9 cellular contexts compared by ENCODE assay signal in genomic region chr14:71362920-71363584, GRCh38. TPM values are rescaled to one million over a fixed set of nuclear protein-coding genes. Genes with fewer than 3 reads are reported as not detected.
A peak's percentile ranks its signal among the peaks of the same experiment; 100 is the strongest.
DNase-seq lines count a peak whose midpoint lies in the region; ATAC-seq, FAIRE-seq and TF ChIP-seq lines count a peak whose summit lies in the region.
"Had no signal": no experiment of that assay in that cellular context is flagged by ENCODE, and none has a peak within 500 bp of the region (broad histone marks: within the 10 kb centered on the region; RNA-seq: fewer than 3 reads in every experiment).

No MANE protein-coding gene starts in this region.

- peaks cover 8% of the 10 kb centered on the region for H3K36me3 Mint-ChIP-seq in CD4-positive, alpha-beta T cell (ENCODE audit: low read depth)
- H3K36me3 Mint-ChIP-seq in naive B cell (peaks cover 13 to 16% of the 10 kb centered on the region in 2 donors), endothelial cell (ENCODE audit: low read depth, unreplicated experiment) (peaks cover 5% of the 10 kb centered on the region)

- H3K4me3 ChIP-seq in K562: no peak overlapping the region

- H3K36me3 ChIP-seq in K562 (ENCODE audit: control insufficient read depth, insufficient read depth, low read length): no peaks in the 10 kb centered on the region

- H3K9ac ChIP-seq in K562 (ENCODE audit: insufficient read depth in 1 of 2, low read depth in 2 of 2, low read length in 2 of 2): peak overlapping the region in 1 of 2 experiments; percentile 69; a peak in 1 of 4 replicates

- H3K9me3 Mint-ChIP-seq in CD4-positive, alpha-beta T cell: no peaks in the 10 kb centered on the region
- H3K9me3 Mint-ChIP-seq in naive B cell: peaks cover 5 to 15% (median 7%) of the 10 kb centered on the region in 7 donors
- H3K9me3 Mint-ChIP-seq in endothelial cell (ENCODE audit: unreplicated experiment): no peaks in the 10 kb centered on the region

- no peaks in the 10 kb centered on the region for H4K20me1 ChIP-seq in K562 (replicated peaks; ENCODE audit: control insufficient read depth, insufficient read depth, low read length)

- peaks cover 24% of the 10 kb centered on the region; the same call in 2 of the 3 replicates for H3K79me2 ChIP-seq in K562 (ENCODE audit: control insufficient read depth, insufficient read depth, low read length)

- H3K27ac ChIP-seq in CD4-positive, alpha-beta T cell (ENCODE audit: low read depth, low read length): no peak overlapping the region
- peak overlapping the region; percentile 93; the same call in 2 of the 3 replicates for H3K27ac ChIP-seq in K562 (ENCODE audit: extremely low read depth, low read depth, low read length)

- TF ChIP-seq RAD21 in K562 (CRISPR knock-in tag; conservative IDR thresholded peaks at IDR 0.05 in 1 of 2, IDR thresholded peaks at IDR 0.05 in 1 of 2): no peak

- POLR2A ChIA-PET in CD4-positive, alpha-beta T cell (lab: Charles Lee): no interaction called here
- POLR2A ChIA-PET in K562 (lab: Yijun Ruan, JAX): interaction anchor here (0.9 to 2.0 kb wide), 4 partner anchors 21 to 31 kb away, joined by 3 to 4 read pairs (median 4); no protein-coding TSS in a partner anchor

- peaks cover 47% of the 10 kb centered on the region for H3K4me1 Mint-ChIP-seq in CD4-positive, alpha-beta T cell (ENCODE audit: low read depth)
- peaks cover 61 to 82% (median 80%) of the 10 kb centered on the region in 3 donors for H3K4me1 Mint-ChIP-seq in naive B cell
- H3K4me1 Mint-ChIP-seq in endothelial cell (ENCODE audit: unreplicated experiment): peaks cover 19% of the 10 kb centered on the region

- no peaks in the 10 kb centered on the region for H3K9me1 ChIP-seq in K562 (ENCODE audit: control insufficient read depth, insufficient read depth, low read length)

- no peak for FAIRE-seq in K562 (lab: Jason Lieb, UNC)

- BruUV-seq in K562 (replicated peaks; lab: Mats Ljungman, UMichigan): no TSS peak

- ATAC-seq in CD4-positive, alpha-beta T cell (ENCODE audit: poor library complexity): no peak
- peak; percentile 64 for ATAC-seq in HG03175 (IDR thresholded peaks at IDR 0.05; ENCODE audit: unreplicated experiment)
- no peak for ATAC-seq in K562
- ATAC-seq in naive B cell (ENCODE audit: low read depth in 2 of 2): peak; percentile 74 to 77

- TF ChIP-seq EP300 in K562 (IDR thresholded peaks at IDR 0.05; ENCODE audit: low read length): 0 out of 2 replicates have a peak, but pooled peaks have one; percentile 9

- intact Hi-C loops in CD4-positive, alpha-beta T cell (cut with DNase I, micrococcal nuclease): no loop called here
- intact Hi-C loops in K562 (cut with micrococcal nuclease): loop anchor here (5.0 kb wide), 1 partner anchor 41 kb away; the partner anchor contains the start of gene SIPA1L1

- peaks cover 6 to 40% of the 10 kb centered on the region in 2 experiments; a peak in 4 of 5 replicates for H3K4me1 ChIP-seq in K562 (replicated peaks in 1 of 2; ENCODE audit: control insufficient read depth in 2 of 2, insufficient read depth in 2 of 2, low read length in 2 of 2)

- no peaks in the 10 kb centered on the region for H3K9me3 ChIP-seq in CD4-positive, alpha-beta T cell (ENCODE audit: control insufficient read depth, low read length)
- H3K9me3 ChIP-seq in K562 (replicated peaks; ENCODE audit: control insufficient read depth, insufficient read depth, low read depth, low read length): no peaks in the 10 kb centered on the region

- no peak for TF ChIP-seq POLR2A in K562 (conservative IDR thresholded peaks at IDR 0.05)

- H3K27me3 Mint-ChIP-seq in CD4-positive, alpha-beta T cell: no peaks in the 10 kb centered on the region
- H3K27me3 Mint-ChIP-seq in naive B cell (no peaks in the 10 kb centered on the region), endothelial cell (ENCODE audit: unreplicated experiment) (no peaks in the 10 kb centered on the region)

- CTCF ChIA-PET in CD4-positive, alpha-beta T cell (lab: Charles Lee): no interaction called here
- CTCF ChIA-PET in K562 (lab: Yijun Ruan, JAX; ENCODE audit: low intra/inter-chr PET ratio): no interaction called here

- H3K4me2 ChIP-seq in K562 (ENCODE audit: insufficient read depth, low read length): no peak overlapping the region; the same call in 1 of the 2 replicates

- H3K27me3 ChIP-seq in CD4-positive, alpha-beta T cell (ENCODE audit: control insufficient read depth, insufficient read depth, low read length): no peaks in the 10 kb centered on the region
- no peaks in the 10 kb centered on the region for H3K27me3 ChIP-seq in K562 (ENCODE audit: control insufficient read depth in 2 of 2, insufficient read depth in 2 of 2, low read length in 2 of 2)

- in situ Hi-C loops in K562 (cut with MboI): no loop called here

- peak overlapping the region; percentile 48 for H3K27ac Mint-ChIP-seq in CD4-positive, alpha-beta T cell
- peak overlapping the region; percentile 91 to 99 (median 98) for H3K27ac Mint-ChIP-seq in naive B cell
- H3K27ac Mint-ChIP-seq in endothelial cell (ENCODE audit: unreplicated experiment): no peak overlapping the region

- TF ChIP-seq CTCF in CD4-positive, alpha-beta T cell (IDR thresholded peaks at IDR 0.05): no peak
- TF ChIP-seq CTCF in K562 (IDR thresholded peaks at IDR 0.05 in 2 of 3, conservative IDR thresholded peaks at IDR 0.05 in 1 of 3; ENCODE audit: insufficient read depth in 2 of 3, low read depth in 1 of 3, low read length in 3 of 3) (no peak), endothelial cell (IDR thresholded peaks at IDR 0.05; ENCODE audit: unreplicated experiment) (no peak)

- 39% methylated on average over 3 of the region's 3 CpGs for WGBS in K562 (ENCODE audit: insufficient coverage, low coverage, missing lambda C conversion rate)

- no peak overlapping the region for H3K4me3 Mint-ChIP-seq in CD4-positive, alpha-beta T cell
- peak overlapping the region; percentile 49 to 85 (median 64) for H3K4me3 Mint-ChIP-seq in naive B cell
- H3K4me3 Mint-ChIP-seq in endothelial cell (ENCODE audit: unreplicated experiment): no peak overlapping the region

- DNase-seq in CD4-positive, alpha-beta T cell: no peak
- DNase-seq in K562 (ENCODE audit: extremely low read depth in 1 of 4, low spot score in 3 of 4) (no peak), naive B cell (peak; percentile 76), HK-2 (ENCODE audit: unreplicated experiment) (no peak), NCI-H2081 treated with DMSO at 0.1 percent for 48 hours (lab: John Stamatoyannopoulos, UW) (no peak), endothelial cell (ENCODE audit: low spot score) (no peak)
- no peak for DNase-seq in activated effector memory CD4-positive, alpha-beta T cell treated with Interleukin-2 at 50 U/mL for 16 hours
- DNase-seq: effector CD8-positive, alpha-beta T cell had no signal

- peak overlapping the region; percentile 44; the same call in 1 of the 2 replicates for H2AFZ ChIP-seq in K562 (ENCODE audit: low read depth, low read length)

TF ChIP-seq in K562, 482 proteins besides CTCF, POLR2A, EP300 and RAD21 (continues in another document):
- TF ChIP-seq PHF8 (IDR thresholded peaks at IDR 0.05; ENCODE audit: borderline replicate concordance, low read length) (no peak), HMG20A (CRISPR knock-in tag; conservative IDR thresholded peaks at IDR 0.05) (no peak), PBX2 (CRISPR knock-in tag; IDR thresholded peaks at IDR 0.05; ENCODE audit: low read depth) (no peak), PBX2 (tag; conservative IDR thresholded peaks at IDR 0.05; ENCODE audit: low read depth) (peak; percentile 84), CSDE1 (IDR thresholded peaks at IDR 0.05) (no peak), ZNF347 (CRISPR knock-in tag; IDR thresholded peaks at IDR 0.05; ENCODE audit: low read depth) (no peak), RCOR1 (IDR thresholded peaks at IDR 0.05; ENCODE audit: borderline replicate concordance in 1 of 2, low read depth in 2 of 2, low read length in 2 of 2) (peak in 1 of 2 experiments; percentile 47; a peak in 1 of 4 replicates)

RNA-seq across cellular contexts. Expression of gene SIPA1L1, which starts 42.8 kb away (rescaled TPM):
- total RNA-seq in CD4-positive, alpha-beta T cell: 10 to 100 TPM; 38.4 to 39.2 TPM
- total RNA-seq in K562 (2011; cell fraction: chromatin; rRNA removed; ENCODE audit: low replicate concordance): 18.6 and 34.7 TPM in 2 replicates
- 9.0 and 14.1 TPM in 2 replicates for total RNA-seq in K562 (2011; cell fraction: nucleolus; rRNA removed)
- 16.6 and 22.6 TPM in 2 replicates for total RNA-seq in K562 (2011; cell fraction: nucleoplasm; rRNA removed)
- total RNA-seq in K562 (2014; rRNA removed): 5.5 and 6.2 TPM in 2 replicates
- total RNA-seq in K562 (2014; rRNA removed; fragmentation: Illumina TruSeq; extraction: Trizol): 8.7 and 9.8 TPM in 2 replicates
- 12.2 and 12.6 TPM in 2 replicates for total RNA-seq in K562 (2015; rRNA removed; fragmentation: Illumina TruSeq; extraction: Trizol)
- 14.1 and 15.0 TPM in 2 replicates for total RNA-seq in K562 (2021)
- 4.9 and 5.9 TPM in 2 replicates for polyA plus RNA-seq in K562 (2011; rRNA removed)
- 4.3 and 5.9 TPM in 2 replicates for polyA plus RNA-seq in K562 (2011; cell fraction: cytosol; rRNA removed)
- 15.3 and 16.6 TPM in 2 replicates for polyA plus RNA-seq in K562 (2011; cell fraction: nucleus; rRNA removed)
- polyA plus RNA-seq in K562 (2012): 15.0 and 16.8 TPM in 2 replicates
- polyA plus RNA-seq in K562 (2014; fragmentation: Illumina TruSeq; extraction: Trizol): 12.5 and 13.2 TPM in 2 replicates
- 1 to 10 TPM; 3.4 to 3.9 TPM for polyA plus RNA-seq in K562 (2014; fragmentation: Nextera tagmentation; extraction: Ambion mirVana)
- polyA plus RNA-seq in K562 (2014; rRNA removed): 7.7 and 8.0 TPM in 2 replicates
- 17.9 and 19.0 TPM in 2 replicates for polyA minus RNA-seq in K562 (2011; rRNA and poly(A)+ RNA removed)
- 6.0 and 7.1 TPM in 2 replicates for polyA minus RNA-seq in K562 (2011; cell fraction: cytosol; rRNA and poly(A)+ RNA removed)
- polyA minus RNA-seq in K562 (2011; cell fraction: nucleus; rRNA and poly(A)+ RNA removed): 12.0 and 14.1 TPM in 2 replicates
- polyA plus RNA-seq in naive B cell (ENCODE audit: low read depth in 6 of 6): 100 to 1,000 TPM in 1 of 6 donors, 10 to 100 TPM in 4, 1 to 10 TPM in 1; 8.3 to 106 (median 65.8) TPM
- 79.1 TPM for total RNA-seq in endothelial cell (ENCODE audit: unreplicated experiment)

Comparison
In these comparisons a context has a peak if more than half of its experiments do, and no peak if none do; other contexts are left out.
1. ATAC-seq: peak in HG03175 (single experiment) and naive B cell (2 of 2); none in CD4-positive, alpha-beta T cell (single experiment) and K562 (single experiment).
2. H3K4me3 Mint-ChIP-seq: peak in naive B cell (8 of 8); none in CD4-positive, alpha-beta T cell (single experiment) and endothelial cell (single experiment).